7 cellular contexts compared by ENCODE assay signal in the genomic region with DNA sequence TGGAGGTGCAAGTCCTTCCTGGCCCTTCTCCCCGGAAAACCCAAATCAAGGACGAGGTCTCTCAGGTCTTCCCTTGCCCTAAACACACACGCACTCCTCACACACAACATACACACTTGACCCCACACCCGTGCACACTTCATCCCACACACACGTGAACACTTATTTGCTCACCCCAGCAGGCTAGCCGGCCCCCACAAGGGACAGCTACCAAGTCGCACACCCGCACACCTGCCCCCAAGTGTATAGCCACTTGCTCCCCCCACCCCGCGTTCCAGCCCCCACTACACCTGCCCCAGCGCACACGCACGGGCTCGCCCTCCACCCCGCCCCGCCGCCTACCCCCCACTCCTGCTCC. TPM values are rescaled to one million over a fixed set of nuclear protein-coding genes. Genes with fewer than 3 reads are reported as not detected.
DNase-seq lines count a peak whose midpoint lies in the region; ATAC-seq and TF ChIP-seq lines count a peak whose summit lies in the region.

No MANE protein-coding gene starts in this region.

- H3K27ac ChIP-seq in HL-60 (replicated peaks) (peak overlapping the region; percentile 77), iPS DF 6.9 (ENCODE audit: low read length) (no peak overlapping the region), smooth muscle cell (ENCODE audit: low read depth) (peak overlapping the region; percentile 11)

- WGBS in iPS DF 6.9 (ENCODE audit: insufficient coverage, insufficient read length), result no CpG with 5 or more reads among the region's 17 CpGs
- WGBS in smooth muscle cell (ENCODE audit: low lambda C conversion rate), result 4% methylated on average over 5 of the region's 17 CpGs

- H2AFZ ChIP-seq in smooth muscle cell (ENCODE audit: low read depth), result no peak overlapping the region

- H3K36me3 Mint-ChIP-seq in activated naive CD4-positive, alpha-beta T cell treated with anti-CD3 and anti-CD28 coated beads, Interleukin-2, amount 50 U/mL, for 72 hours, result peaks cover 13 to 25% of the 10 kb centered on the region in 2 donors

- peaks cover 11% of the 10 kb centered on the region for H3F3A ChIP-seq in smooth muscle cell (ENCODE audit: low read depth)

- peak overlapping the region; percentile 88 to 95 for H3K27ac Mint-ChIP-seq in activated naive CD4-positive, alpha-beta T cell treated with anti-CD3 and anti-CD28 coated beads, Interleukin-2, amount 50 U/mL, for 72 hours

- no peaks in the 10 kb centered on the region for H3K9me3 Mint-ChIP-seq in activated naive CD4-positive, alpha-beta T cell treated with anti-CD3 and anti-CD28 coated beads, Interleukin-2, amount 50 U/mL, for 72 hours

- TF ChIP-seq CTCF in HL-60 (IDR thresholded peaks at IDR 0.05; ENCODE audit: insufficient read depth, low read length), result no peak
- TF ChIP-seq CTCF in smooth muscle cell (IDR thresholded peaks at IDR 0.05; ENCODE audit: borderline replicate concordance, insufficient read depth, poor library complexity, severe bottlenecking), result no peak

- H3K4me2 ChIP-seq in smooth muscle cell, result peak overlapping the region; percentile 91

- peak overlapping the region; percentile 65 for H3K4me3 ChIP-seq in HL-60 (replicated peaks; ENCODE audit: insufficient read depth, low read length)
- peak overlapping the region; percentile 55; the same call in 1 of the 2 replicates for H3K4me3 ChIP-seq in iPS DF 6.9 (ENCODE audit: low read length)
- peak overlapping the region; percentile 60 for H3K4me3 ChIP-seq in smooth muscle cell

- intact Hi-C loops in posterior vena cava (cut with DNase I), result no loop called here

- H3K79me2 ChIP-seq in smooth muscle cell (ENCODE audit: low read depth), result peaks cover 37% of the 10 kb centered on the region

- H3K36me3 ChIP-seq in iPS DF 6.9 (ENCODE audit: control insufficient read depth, insufficient read depth, low read length), result no peaks in the 10 kb centered on the region
- H3K36me3 ChIP-seq in smooth muscle cell (ENCODE audit: low read depth), result no peaks in the 10 kb centered on the region

- H3K9ac ChIP-seq in smooth muscle cell (ENCODE audit: low read depth), result peak overlapping the region; percentile 50

- no peaks in the 10 kb centered on the region for H4K20me1 ChIP-seq in smooth muscle cell (ENCODE audit: low read depth)

- H3K4me1 ChIP-seq in iPS DF 6.9 (ENCODE audit: control insufficient read depth, insufficient read depth, low read length), result no peaks in the 10 kb centered on the region; the same call in 1 of the 2 replicates
- peaks cover 17% of the 10 kb centered on the region for H3K4me1 ChIP-seq in smooth muscle cell (ENCODE audit: low read depth)

- H3K27me3 ChIP-seq in HL-60 (ENCODE audit: insufficient read depth, poor library complexity, severe bottlenecking) (no peaks in the 10 kb centered on the region), iPS DF 6.9 (ENCODE audit: control insufficient read depth, insufficient read depth, low read length) (no peaks in the 10 kb centered on the region), smooth muscle cell (ENCODE audit: low read depth) (no peaks in the 10 kb centered on the region)

- no peaks in the 10 kb centered on the region for H3K9me3 ChIP-seq in iPS DF 6.9 (ENCODE audit: control insufficient read depth, insufficient read depth, low read length)
- no peaks in the 10 kb centered on the region for H3K9me3 ChIP-seq in smooth muscle cell (replicated peaks; ENCODE audit: low read depth)

- no peak for DNase-seq in HL-60 (ENCODE audit: low read depth in 1 of 2, low spot score in 1 of 2)
- no peak for DNase-seq in activated naive CD4-positive, alpha-beta T cell treated with anti-CD3 and anti-CD28 coated beads, Interleukin-2, amount 50 U/mL, for 72 hours (ENCODE audit: low spot score in 2 of 2)
- DNase-seq in iPS DF 6.9 (ENCODE audit: low read depth, low spot score), result no peak
- no peak for DNase-seq in smooth muscle cell (lab: John Stamatoyannopoulos, UW; ENCODE audit: unreplicated experiment)
- no peak for DNase-seq in posterior vena cava (ENCODE audit: low spot score)

- ATAC-seq in GM19328 (IDR thresholded peaks at IDR 0.05; ENCODE audit: unreplicated experiment) (peak; percentile 11), GM19395 (IDR thresholded peaks at IDR 0.05; ENCODE audit: unreplicated experiment) (no peak)
- ATAC-seq in activated naive CD4-positive, alpha-beta T cell treated with anti-CD3 and anti-CD28 coated beads, Interleukin-2, amount 50 U/mL, for 72 hours, result peak; percentile 23 to 29

RNA-seq across cellular contexts. Expression of a gene that starts 0.4 kb away (rescaled TPM):
- 10 to 100 TPM; 15.9 to 22.6 TPM for total RNA-seq in activated naive CD4-positive, alpha-beta T cell treated with anti-CD3 and anti-CD28 coated beads, Interleukin-2, amount 50 U/mL, for 72 hours
- total RNA-seq in smooth muscle cell, result 10.5 and 11.8 TPM in 2 replicates
- 8.9 and 14.5 TPM in 2 replicates for polyA plus RNA-seq in smooth muscle cell
- 10 to 100 TPM; 16.1 to 18.8 TPM for total RNA-seq in posterior vena cava

RNA-seq across cellular contexts. Expression of a gene that starts 8.2 kb away (rescaled TPM):
- 10 to 100 TPM; 24.1 to 25.0 TPM for total RNA-seq in activated naive CD4-positive, alpha-beta T cell treated with anti-CD3 and anti-CD28 coated beads, Interleukin-2, amount 50 U/mL, for 72 hours
- 23.2 and 37.7 TPM in 2 replicates for total RNA-seq in smooth muscle cell
- polyA plus RNA-seq in smooth muscle cell, result 17.9 and 18.8 TPM in 2 replicates
- 10 to 100 TPM; 12.7 to 14.0 TPM for total RNA-seq in posterior vena cava
